ENCODE assay signal across 11 cellular contexts in genomic region chr2:203841654-203842053, GRCh38. TPM values are rescaled to one million over a fixed set of nuclear protein-coding genes. Genes with fewer than 3 reads are reported as not detected.
"Had no signal": no experiment of that assay in that cellular context is flagged by ENCODE, and none has a peak within 500 bp of the region (broad histone marks: within the 10 kb centered on the region; RNA-seq: fewer than 3 reads in every experiment).

No MANE protein-coding gene starts in this region.

- ATAC-seq: HCT116 had no signal

- H3K4me1 Mint-ChIP-seq: H9 had no signal

- H3K9ac ChIP-seq: GM23248 had no signal

- DNase-seq: GM23248, GOT3, H7, H9, HCEC 1CT, HFFc6 had no signal

- H3K9me3 ChIP-seq: HAP-1 had no signal

- H3K4me3 ChIP-seq: GM23248, HAP-1 had no signal

- H3K4me1 ChIP-seq: HAP-1 had no signal

- H3K27ac ChIP-seq: GM23248 had no signal

- H3K36me3 ChIP-seq: HAP-1 had no signal

- H3K9me3 Mint-ChIP-seq: H9, HFFc6 had no signal

- H3K4me3 Mint-ChIP-seq: H9, HFFc6 had no signal

- H3K27ac Mint-ChIP-seq: H9, HFFc6 had no signal

- FAIRE-seq: H1, H54 had no signal

- H2AFZ ChIP-seq: GM23248 had no signal

RNA-seq across cellular contexts. Expression of gene CTLA4, which starts 25.9 kb away (rescaled TPM):
- total RNA-seq: GM23248, H1, H4, H7, H9, HFFc6 had no signal
- polyA plus RNA-seq: GM23248, H1 had no signal
